Comparison of ENCODE assay signal across 9 cellular contexts in genomic region chr15:74726774-74727164, GRCh38. TPM values are rescaled to one million over a fixed set of nuclear protein-coding genes. Genes with fewer than 3 reads are reported as not detected.
DNase-seq lines count a peak whose midpoint lies in the region; ATAC-seq and TF ChIP-seq lines count a peak whose summit lies in the region.
"Had no signal": no experiment of that assay in that cellular context is flagged by ENCODE, and none has a peak within 500 bp of the region (broad histone marks: within the 10 kb centered on the region; RNA-seq: fewer than 3 reads in every experiment).

No MANE protein-coding gene starts in this region.

- H3K36me3 ChIP-seq in heart right ventricle (no peaks in the 10 kb centered on the region), lung (ENCODE audit: control insufficient read depth in 2 of 2, insufficient read depth in 2 of 2, low read length in 2 of 2) (no peaks in the 10 kb centered on the region), urinary bladder (ENCODE audit: insufficient read depth) (no peaks in the 10 kb centered on the region)
- H3K36me3 ChIP-seq: cardiac muscle cell had no signal

- peak overlapping the region in 2 of 5 experiments; percentile 1 to 24 for H3K27ac Mint-ChIP-seq in brain

- peak in 1 of 2 donors; percentile 15 for DNase-seq in heart right ventricle
- no peak for DNase-seq in cardiac septum (ENCODE audit: low spot score)
- DNase-seq in lung (ENCODE audit: low spot score): no peak
- no peak for DNase-seq in DMS153 (lab: John Stamatoyannopoulos, UW)
- no peak for DNase-seq in NAMALWA (ENCODE audit: low spot score)

- peaks cover 0 to 67% (median 11%) of the 10 kb centered on the region in 7 donors for H3K27me3 ChIP-seq in heart right ventricle
- no peaks in the 10 kb centered on the region for H3K27me3 ChIP-seq in lung (ENCODE audit: control insufficient read depth, insufficient read depth)

- peak overlapping the region; percentile 61 to 80 (median 79) for H3K4me3 Mint-ChIP-seq in brain

- peaks cover 54% of the 10 kb centered on the region for H3K27me3 Mint-ChIP-seq in brain

- no peaks in the 10 kb centered on the region for H3K36me3 Mint-ChIP-seq in brain

- WGBS in heart right ventricle, 2 donors: 40 to 51% methylated on average over 23 to 24 of the region's 24 CpGs
- WGBS in lung, 2 donors: 23 to 44% methylated on average over 24 of the region's 24 CpGs
- WGBS in urinary bladder: 23% methylated on average over 24 of the region's 24 CpGs

- H3K4me1 ChIP-seq in heart right ventricle (peaks cover 3 to 31% (median 21%) of the 10 kb centered on the region in 9 donors), lung (ENCODE audit: control insufficient read depth in 2 of 2, insufficient read depth in 2 of 2, low read length in 2 of 2) (peaks cover 0 to 31% of the 10 kb centered on the region in 2 donors), urinary bladder (ENCODE audit: insufficient read depth) (no peaks in the 10 kb centered on the region)

- H3K4me3 ChIP-seq in heart right ventricle (peak overlapping the region; percentile 42 to 78 (median 60)), lung (peak overlapping the region; percentile 51), urinary bladder (ENCODE audit: low read depth, low read length) (peak overlapping the region; percentile 61)

- H3K9me3 ChIP-seq in heart right ventricle: no peaks in the 10 kb centered on the region
- no peaks in the 10 kb centered on the region for H3K9me3 ChIP-seq in lung (ENCODE audit: control insufficient read depth in 2 of 2, insufficient read depth in 1 of 2, low read length in 1 of 2)

- peaks cover 4% of the 10 kb centered on the region for H3K4me1 Mint-ChIP-seq in brain

- H3K27ac ChIP-seq in heart right ventricle: peak overlapping the region in 3 of 10 donors; percentile 54 to 69 (median 59)
- H3K27ac ChIP-seq in lung (ENCODE audit: low read depth in 1 of 2, low read length in 1 of 2): peak overlapping the region in 1 of 2 donors; percentile 89
- H3K27ac ChIP-seq in urinary bladder (ENCODE audit: low read depth): no peak overlapping the region
- H3K27ac ChIP-seq: cardiac muscle cell had no signal

- TF ChIP-seq CTCF in heart right ventricle (IDR thresholded peaks at IDR 0.05): no peak
- TF ChIP-seq CTCF in brain (conservative IDR thresholded peaks at IDR 0.05): no peak
- no peak for TF ChIP-seq CTCF in lung (IDR thresholded peaks at IDR 0.05; ENCODE audit: control extremely low read depth, extremely low read depth)

- ATAC-seq in heart right ventricle (no peak), lung (ENCODE audit: insufficient read depth, low FRiP score) (no peak), HG02981 (IDR thresholded peaks at IDR 0.05; ENCODE audit: unreplicated experiment) (no peak)

- intact Hi-C loops in heart right ventricle (cut with DNase I): loop anchor here in 1 of 10 donors (10.0 kb wide), 1 partner anchor 62 kb away; no protein-coding TSS in a partner anchor
- intact Hi-C loops in cardiac septum (cut with DNase I): no loop called here

- H3K9me3 Mint-ChIP-seq in brain: peaks cover 0 to 6% (median 3%) of the 10 kb centered on the region in 5 experiments

RNA-seq across cellular contexts. Expression of gene CYP1A1, which starts 1.4 kb away (rescaled TPM):
- total RNA-seq in heart right ventricle (under 1 TPM in 6 of 10 donors, not detected in 4; 0.13 to 0.53 (median 0.42) TPM), cardiac septum (0.30 TPM), lung (under 1 TPM; 0.31 to 1.00 TPM), urinary bladder (0.26 TPM)
- polyA plus RNA-seq in heart right ventricle (under 1 TPM; 0.20 to 0.88 TPM), brain (ENCODE audit: insufficient read depth, low read depth, low replicate concordance) (0.17 TPM), lung (10 to 100 TPM in 1 of 2 donors, under 1 TPM in 1; 0.46 to 15.0 TPM), urinary bladder (7.3 TPM)

RNA-seq across cellular contexts. Expression of gene CYP1A2, which starts 21.9 kb away (rescaled TPM):
- total RNA-seq in heart right ventricle (under 1 TPM in 1 of 10 donors, not detected in 9; 0.11 TPM), cardiac septum (not detected), lung (under 1 TPM in 1 of 2 donors, not detected in 1; 0.17 TPM), urinary bladder (not detected)
- polyA plus RNA-seq in heart right ventricle (not detected), brain (ENCODE audit: insufficient read depth, low read depth, low replicate concordance) (not detected), lung (under 1 TPM; 0.05 to 0.57 TPM), urinary bladder (not detected)
- total RNA-seq: cardiac muscle cell had no signal
- polyA plus RNA-seq: cardiac muscle cell had no signal

RNA-seq across cellular contexts. Expression of gene EDC3, which starts 30.9 kb away (rescaled TPM):
- total RNA-seq in heart right ventricle: 10 to 100 TPM; 14.4 to 18.1 (median 15.8) TPM
- polyA plus RNA-seq in heart right ventricle: 10 to 100 TPM; 10.4 to 11.9 TPM
- total RNA-seq in cardiac septum: 17.8 TPM
- 34.9 TPM for polyA plus RNA-seq in brain (ENCODE audit: insufficient read depth, low read depth, low replicate concordance)
- total RNA-seq in lung: 10 to 100 TPM; 27.1 to 31.9 TPM
- polyA plus RNA-seq in lung: 10 to 100 TPM; 15.3 to 17.0 TPM
- 16.0 TPM for total RNA-seq in urinary bladder
- 20.8 TPM for polyA plus RNA-seq in urinary bladder

RNA-seq across cellular contexts. Expression of gene CSK, which starts 55.1 kb away (rescaled TPM):
- total RNA-seq in heart right ventricle: 10 to 100 TPM; 20.3 to 48.6 (median 24.8) TPM
- 10 to 100 TPM; 19.7 to 35.2 TPM for polyA plus RNA-seq in heart right ventricle
- 29.5 TPM for total RNA-seq in cardiac septum
- 66.2 TPM for polyA plus RNA-seq in brain (ENCODE audit: insufficient read depth, low read depth, low replicate concordance)
- 10 to 100 TPM; 39.7 to 82.9 TPM for total RNA-seq in lung
- polyA plus RNA-seq in lung: 10 to 100 TPM; 40.9 to 99.1 TPM
- 17.8 TPM for total RNA-seq in urinary bladder
- 30.7 TPM for polyA plus RNA-seq in urinary bladder
